ENCODE assay signal across 25 cellular contexts in the genomic region with DNA sequence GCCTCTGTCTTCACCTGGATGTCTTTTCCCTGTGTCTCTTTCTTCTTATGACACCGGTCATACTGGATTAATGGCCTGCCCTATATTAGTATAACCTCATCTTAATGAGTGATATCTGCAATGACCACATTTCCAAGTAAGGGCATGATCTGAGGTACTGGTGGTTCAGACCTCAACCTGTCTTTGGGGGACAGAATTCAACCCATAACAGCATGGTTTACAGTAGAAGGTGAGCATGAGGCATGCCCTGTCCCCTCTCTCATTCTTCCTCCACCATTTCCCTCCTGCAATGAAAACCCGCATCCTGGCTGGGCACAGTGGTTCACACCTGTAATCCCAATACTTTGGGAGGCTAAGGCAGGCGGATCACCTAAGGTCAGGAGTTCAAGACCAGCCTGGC. TPM values are rescaled to one million over a fixed set of nuclear protein-coding genes. Genes with fewer than 3 reads are reported as not detected.
A peak's percentile ranks its signal among the peaks of the same experiment; 100 is the strongest.
DNase-seq lines count a peak whose midpoint lies in the region; ATAC-seq and TF ChIP-seq lines count a peak whose summit lies in the region.
"Had no signal": no experiment of that assay in that cellular context is flagged by ENCODE, and none has a peak within 500 bp of the region (broad histone marks: within the 10 kb centered on the region; RNA-seq: fewer than 3 reads in every experiment).

No MANE protein-coding gene starts in this region.

- no peak overlapping the region for H3K27ac ChIP-seq in neuronal stem cell (replicated peaks; ENCODE audit: low read length)
- H3K27ac ChIP-seq: SJSA1 had no signal

- no peak overlapping the region for H2AFZ ChIP-seq in neuronal stem cell (ENCODE audit: low read length)

- peak overlapping the region; percentile 21 for H3K27ac Mint-ChIP-seq in activated T-cell treated with anti-CD3 and anti-CD28 coated beads, Interleukin-2, amount 50 U/mL, for 72 hours
- H3K27ac Mint-ChIP-seq in activated B cell treated with CpG ODN at 0.5 μM for 24 hours: peak overlapping the region; percentile 5
- H3K27ac Mint-ChIP-seq: CD4-positive, alpha-beta T cell had no signal

- no peaks in the 10 kb centered on the region for H3K36me3 Mint-ChIP-seq in activated T-cell treated with anti-CD3 and anti-CD28 coated beads, Interleukin-2, amount 50 U/mL, for 72 hours (ENCODE audit: insufficient read depth in 2 of 2)
- no peaks in the 10 kb centered on the region for H3K36me3 Mint-ChIP-seq in activated B cell treated with CpG ODN at 0.5 μM for 24 hours (ENCODE audit: low read depth)

- H4K8ac ChIP-seq in neuronal stem cell (ENCODE audit: low read depth, low read length): no peak overlapping the region

- H2AK5ac ChIP-seq in neuronal stem cell (ENCODE audit: low read depth, low read length): no peak overlapping the region

- H3K4me3 ChIP-seq in neuronal stem cell (ENCODE audit: low read length in 2 of 2): no peak overlapping the region
- H3K4me3 ChIP-seq: GM12878, SJSA1 had no signal

- WGBS in neuronal stem cell (ENCODE audit: extremely low coverage in 2 of 2, insufficient read length in 2 of 2, insufficient replicate concordance in 1 of 2), 2 donors: no CpG with 5 or more reads among the region's 3 CpGs

- H3K23ac ChIP-seq in neuronal stem cell (ENCODE audit: low read depth, low read length, poor library complexity): no peak overlapping the region

- H2BK120ac ChIP-seq in neuronal stem cell (ENCODE audit: low read depth, low read length): no peak overlapping the region

- H2BK15ac ChIP-seq in neuronal stem cell (ENCODE audit: low read length): no peak overlapping the region

- ATAC-seq in activated T-cell treated with anti-CD3 and anti-CD28 coated beads, Interleukin-2, amount 50 U/mL, for 72 hours (replicated peaks in 1 of 2): no peak
- no peak for ATAC-seq in activated B cell treated with CpG ODN at 0.5 μM for 24 hours (ENCODE audit: low read depth)
- ATAC-seq: GM12878 had no signal

- H3K27me3 Mint-ChIP-seq in activated T-cell treated with anti-CD3 and anti-CD28 coated beads, Interleukin-2, amount 50 U/mL, for 72 hours (ENCODE audit: low read depth): no peaks in the 10 kb centered on the region
- no peaks in the 10 kb centered on the region for H3K27me3 Mint-ChIP-seq in activated B cell treated with CpG ODN at 0.5 μM for 24 hours
- H3K27me3 Mint-ChIP-seq: CD4-positive, alpha-beta T cell had no signal

- CTCF ChIA-PET in activated B cell treated with CpG ODN at 0.5 μM for 24 hours (lab: Charles Lee): interaction anchor here (0.6 to 6.5 kb wide), 2 partner anchors 10 to 77 kb away, joined by 3 to 187 read pairs; no protein-coding TSS in a partner anchor
- CTCF ChIA-PET in HEK293T (lab: Yijun Ruan, JAX): no interaction called here

- H4K91ac ChIP-seq in neuronal stem cell (ENCODE audit: low read depth, low read length, poor library complexity): no peak overlapping the region

- H2BK5ac ChIP-seq in neuronal stem cell (ENCODE audit: low read length): peak overlapping the region; percentile 0

- DNase-seq in activated T-cell treated with anti-CD3 and anti-CD28 coated beads, Interleukin-2, amount 50 U/mL, for 72 hours: no peak
- DNase-seq in activated T-cell treated with anti-CD3 and anti-CD28 coated beads for 4 hours: no peak
- no peak for DNase-seq in activated B cell treated with CpG ODN at 0.5 μM for 24 hours
- DNase-seq in neuronal stem cell (ENCODE audit: low spot score): no peak
- DNase-seq in NCI-H2081 treated with DMSO at 0.1 percent for 48 hours (lab: John Stamatoyannopoulos, UW): no peak
- no peak for DNase-seq in SW480 (ENCODE audit: low spot score)
- no peak for DNase-seq in HEK293T (ENCODE audit: extremely low spot score)
- DNase-seq: 8988T; CD4-positive, alpha-beta T cell; DMS53; H7; NCI-H1048; NCI-H1417; NCI-H1694; NCI-H2029 treated with DMSO at 0.1 percent for 48 hours; NCI-H226; NCI-H510A; NCI-H69; Right ventricle myocardium superior; RPMI8226 had no signal

- intact Hi-C loops in activated B cell treated with CpG ODN at 0.5 μM for 24 hours (cut with micrococcal nuclease): loop anchor here (10.0 kb wide), 1 partner anchor 299 kb away; a partner anchor contains a TSS

- POLR2A ChIA-PET in activated B cell treated with CpG ODN at 0.5 μM for 24 hours (lab: Charles Lee) (interaction anchor here (0.9 to 4.7 kb wide), 2 partner anchors 14 to 70 kb away, joined by 3 to 76 read pairs; a partner anchor contains a TSS), HEK293T (lab: Yijun Ruan, JAX) (no interaction called here)

- no peak overlapping the region for H3K9ac ChIP-seq in neuronal stem cell (ENCODE audit: low read depth, low read length, poor library complexity)

- no peaks in the 10 kb centered on the region for H3K36me3 ChIP-seq in neuronal stem cell (replicated peaks in 1 of 2; ENCODE audit: control insufficient read depth in 2 of 2, insufficient read depth in 2 of 2, low read length in 2 of 2)
- H3K36me3 ChIP-seq: SJSA1 had no signal

- H3K4me2 ChIP-seq in neuronal stem cell (ENCODE audit: insufficient read depth, low read length, poor library complexity, severe bottlenecking): no peak overlapping the region

- peaks cover 8 to 10% of the 10 kb centered on the region in 2 donors for H3K4me1 ChIP-seq in neuronal stem cell (ENCODE audit: control insufficient read depth in 2 of 2, insufficient read depth in 1 of 2, low read depth in 1 of 2, low read length in 2 of 2)

- TF ChIP-seq CTCF in activated B cell treated with CpG ODN at 0.5 μM for 24 hours (IDR thresholded peaks at IDR 0.05): no peak

- peaks cover 2% of the 10 kb centered on the region for H3K79me1 ChIP-seq in neuronal stem cell (ENCODE audit: low read depth, low read length)

- no peak overlapping the region for H3K4me3 Mint-ChIP-seq in activated T-cell treated with anti-CD3 and anti-CD28 coated beads, Interleukin-2, amount 50 U/mL, for 72 hours
- no peak overlapping the region for H3K4me3 Mint-ChIP-seq in activated B cell treated with CpG ODN at 0.5 μM for 24 hours

- peaks cover 0 to 57% (median 46%) of the 10 kb centered on the region in 3 experiments for H3K27me3 ChIP-seq in neuronal stem cell (ENCODE audit: control insufficient read depth in 3 of 3, insufficient read depth in 3 of 3, low read depth in 1 of 3, low read length in 3 of 3)

- H3K9me3 ChIP-seq in neuronal stem cell (replicated peaks in 1 of 2; ENCODE audit: control insufficient read depth in 2 of 2, insufficient read depth in 1 of 2, low read depth in 1 of 2, low read length in 2 of 2): no peaks in the 10 kb centered on the region

- H2BK12ac ChIP-seq in neuronal stem cell (ENCODE audit: low read length): no peak overlapping the region

- H3K14ac ChIP-seq in neuronal stem cell (ENCODE audit: low read length): no peak overlapping the region

- H3K18ac ChIP-seq in neuronal stem cell (ENCODE audit: low read length): no peak overlapping the region

- H3K4me1 Mint-ChIP-seq in activated T-cell treated with anti-CD3 and anti-CD28 coated beads, Interleukin-2, amount 50 U/mL, for 72 hours (ENCODE audit: low read depth): peaks cover 33% of the 10 kb centered on the region
- H3K4me1 Mint-ChIP-seq in activated B cell treated with CpG ODN at 0.5 μM for 24 hours: peaks cover 40% of the 10 kb centered on the region

- no peak overlapping the region for H3K4ac ChIP-seq in neuronal stem cell (ENCODE audit: low read length)

- no peaks in the 10 kb centered on the region for H3K9me3 Mint-ChIP-seq in activated T-cell treated with anti-CD3 and anti-CD28 coated beads, Interleukin-2, amount 50 U/mL, for 72 hours
- H3K9me3 Mint-ChIP-seq in activated B cell treated with CpG ODN at 0.5 μM for 24 hours: no peaks in the 10 kb centered on the region
- H3K9me3 Mint-ChIP-seq: CD4-positive, alpha-beta T cell had no signal

TF ChIP-seq in HEK293T, 16 proteins besides CTCF, POLR2A, EP300 and RAD21:
- TF ChIP-seq FOXK2 (IDR thresholded peaks at IDR 0.05) (no peak), NFRKB (IDR thresholded peaks at IDR 0.05) (no peak), BHLHE40 (IDR thresholded peaks at IDR 0.05; ENCODE audit: borderline replicate concordance) (no peak), FOXA1 (IDR thresholded peaks at IDR 0.05) (no peak), TARDBP (IDR thresholded peaks at IDR 0.05) (no peak), FOXM1 (IDR thresholded peaks at IDR 0.05; ENCODE audit: borderline replicate concordance) (no peak), SP1 (IDR thresholded peaks at IDR 0.05) (no peak)

RNA-seq across cellular contexts. Expression of a gene that starts 2.8 kb away (rescaled TPM):
- 10 to 100 TPM; 13.6 to 18.1 TPM for total RNA-seq in activated T-cell treated with anti-CD3 and anti-CD28 coated beads, Interleukin-2, amount 50 U/mL, for 72 hours
- 11.0 and 11.1 TPM in 2 replicates for total RNA-seq in activated B cell treated with CpG ODN at 0.5 μM for 24 hours
- 1.6 TPM for polyA plus RNA-seq in neuronal stem cell (2013, experiment 1 of 2)
- polyA plus RNA-seq in neuronal stem cell (2013, experiment 2 of 2): 1.4 TPM
- total RNA-seq: Daoy had no signal

RNA-seq across cellular contexts. Expression of a gene that starts 14.2 kb away (rescaled TPM):
- 10 to 100 TPM; 78.8 to 81.2 TPM for total RNA-seq in activated T-cell treated with anti-CD3 and anti-CD28 coated beads, Interleukin-2, amount 50 U/mL, for 72 hours
- 33.3 and 34.5 TPM in 2 replicates for total RNA-seq in activated B cell treated with CpG ODN at 0.5 μM for 24 hours
- polyA plus RNA-seq in neuronal stem cell (2013, experiment 1 of 2): 67.4 TPM
- polyA plus RNA-seq in neuronal stem cell (2013, experiment 2 of 2): 67.1 TPM

RNA-seq across cellular contexts. Expression of a gene that starts 21.5 kb away (rescaled TPM):
- not detected for total RNA-seq in activated T-cell treated with anti-CD3 and anti-CD28 coated beads, Interleukin-2, amount 50 U/mL, for 72 hours
- total RNA-seq in activated B cell treated with CpG ODN at 0.5 μM for 24 hours: 0.12 and 0.33 TPM in 2 replicates
- not detected for polyA plus RNA-seq in neuronal stem cell (2013, experiment 1 of 2)
- polyA plus RNA-seq in neuronal stem cell (2013, experiment 2 of 2): not detected
- total RNA-seq: Daoy, GM12878, H7, HT-29, Right ventricle myocardium superior, SJSA1 had no signal
- polyA plus RNA-seq: BJ had no signal

RNA-seq across cellular contexts. Expression of a gene that starts 41.9 kb away (rescaled TPM):
- total RNA-seq in activated T-cell treated with anti-CD3 and anti-CD28 coated beads, Interleukin-2, amount 50 U/mL, for 72 hours: 10 to 100 TPM; 49.7 to 58.4 TPM
- 59.4 and 79.7 TPM in 2 replicates for total RNA-seq in activated B cell treated with CpG ODN at 0.5 μM for 24 hours
- 38.7 TPM for polyA plus RNA-seq in neuronal stem cell (2013, experiment 1 of 2)
- 39.5 TPM for polyA plus RNA-seq in neuronal stem cell (2013, experiment 2 of 2)
